Comparison of ENCODE assay signal across 1 cellular context in genomic region chrX:48801281-48802088, GRCh38.
A peak's percentile ranks its signal among the peaks of the same experiment; 100 is the strongest.
TF ChIP-seq lines count a peak whose summit lies in the region.

Gene HDAC6 (plus strand): TSS chrX:48802067. CDS start chrX:48802693, 626 bp downstream.

TF ChIP-seq in GM12878, 131 proteins besides CTCF, POLR2A, EP300 and RAD21 (continued from another document):
- TF ChIP-seq, protein P1, sequence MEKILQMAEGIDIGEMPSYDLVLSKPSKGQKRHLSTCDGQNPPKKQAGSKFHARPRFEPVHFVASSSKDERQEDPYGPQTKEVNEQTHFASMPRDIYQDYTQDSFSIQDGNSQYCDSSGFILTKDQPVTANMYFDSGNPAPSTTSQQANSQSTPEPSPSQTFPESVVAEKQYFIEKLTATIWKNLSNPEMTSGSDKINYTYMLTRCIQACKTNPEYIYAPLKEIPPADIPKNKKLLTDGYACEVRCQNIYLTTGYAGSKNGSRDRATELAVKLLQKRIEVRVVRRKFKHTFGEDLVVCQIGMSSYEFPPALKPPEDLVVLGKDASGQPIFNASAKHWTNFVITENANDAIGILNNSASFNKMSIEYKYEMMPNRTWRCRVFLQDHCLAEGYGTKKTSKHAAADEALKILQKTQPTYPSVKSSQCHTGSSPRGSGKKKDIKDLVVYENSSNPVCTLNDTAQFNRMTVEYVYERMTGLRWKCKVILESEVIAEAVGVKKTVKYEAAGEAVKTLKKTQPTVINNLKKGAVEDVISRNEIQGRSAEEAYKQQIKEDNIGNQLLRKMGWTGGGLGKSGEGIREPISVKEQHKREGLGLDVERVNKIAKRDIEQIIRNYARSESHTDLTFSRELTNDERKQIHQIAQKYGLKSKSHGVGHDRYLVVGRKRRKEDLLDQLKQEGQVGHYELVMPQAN (conservative IDR thresholded peaks at IDR 0.05): peak; percentile 56; the same call in 1 of the 2 replicates
- no peak for TF ChIP-seq SIX5 (IDR thresholded peaks at IDR 0.05; ENCODE audit: low read depth, low read length, severe bottlenecking)
- TF ChIP-seq USF2 (IDR thresholded peaks at IDR 0.05; ENCODE audit: borderline replicate concordance, low read depth, low read length): no peak
- TF ChIP-seq RCOR1 (conservative IDR thresholded peaks at IDR 0.05; ENCODE audit: low read depth, low read length): no peak
- TF ChIP-seq, protein P2, sequence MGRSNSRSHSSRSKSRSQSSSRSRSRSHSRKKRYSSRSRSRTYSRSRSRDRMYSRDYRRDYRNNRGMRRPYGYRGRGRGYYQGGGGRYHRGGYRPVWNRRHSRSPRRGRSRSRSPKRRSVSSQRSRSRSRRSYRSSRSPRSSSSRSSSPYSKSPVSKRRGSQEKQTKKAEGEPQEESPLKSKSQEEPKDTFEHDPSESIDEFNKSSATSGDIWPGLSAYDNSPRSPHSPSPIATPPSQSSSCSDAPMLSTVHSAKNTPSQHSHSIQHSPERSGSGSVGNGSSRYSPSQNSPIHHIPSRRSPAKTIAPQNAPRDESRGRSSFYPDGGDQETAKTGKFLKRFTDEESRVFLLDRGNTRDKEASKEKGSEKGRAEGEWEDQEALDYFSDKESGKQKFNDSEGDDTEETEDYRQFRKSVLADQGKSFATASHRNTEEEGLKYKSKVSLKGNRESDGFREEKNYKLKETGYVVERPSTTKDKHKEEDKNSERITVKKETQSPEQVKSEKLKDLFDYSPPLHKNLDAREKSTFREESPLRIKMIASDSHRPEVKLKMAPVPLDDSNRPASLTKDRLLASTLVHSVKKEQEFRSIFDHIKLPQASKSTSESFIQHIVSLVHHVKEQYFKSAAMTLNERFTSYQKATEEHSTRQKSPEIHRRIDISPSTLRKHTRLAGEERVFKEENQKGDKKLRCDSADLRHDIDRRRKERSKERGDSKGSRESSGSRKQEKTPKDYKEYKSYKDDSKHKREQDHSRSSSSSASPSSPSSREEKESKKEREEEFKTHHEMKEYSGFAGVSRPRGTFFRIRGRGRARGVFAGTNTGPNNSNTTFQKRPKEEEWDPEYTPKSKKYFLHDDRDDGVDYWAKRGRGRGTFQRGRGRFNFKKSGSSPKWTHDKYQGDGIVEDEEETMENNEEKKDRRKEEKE (IDR thresholded peaks at IDR 0.05): no peak
- TF ChIP-seq JUNB (IDR thresholded peaks at IDR 0.05): no peak
- TF ChIP-seq BHLHE40 (IDR thresholded peaks at IDR 0.05; ENCODE audit: borderline replicate concordance in 1 of 2, low read depth in 2 of 2, low read length in 1 of 2): peak; percentile 27 to 85; a peak in 3 of 4 replicates
- peak; percentile 99 for TF ChIP-seq RB1 (IDR thresholded peaks at IDR 0.05; ENCODE audit: borderline replicate concordance)
- no peak for TF ChIP-seq ETV6 (conservative IDR thresholded peaks at IDR 0.05 in 1 of 2, IDR thresholded peaks at IDR 0.05 in 1 of 2; ENCODE audit: borderline replicate concordance in 1 of 2, low read depth in 1 of 2)
- peak; percentile 22; the same call in 1 of the 2 replicates for TF ChIP-seq CBFB (IDR thresholded peaks at IDR 0.05; ENCODE audit: low read depth)
- no peak for TF ChIP-seq NR2C2 (IDR thresholded peaks at IDR 0.05; ENCODE audit: borderline replicate concordance, control insufficient read depth, insufficient read length, low read depth)
- TF ChIP-seq CREB1 (IDR thresholded peaks at IDR 0.05; ENCODE audit: low read depth): peak; percentile 98
- no peak for TF ChIP-seq ZSCAN29 (IDR thresholded peaks at IDR 0.05)
- no peak for TF ChIP-seq YY1 (IDR thresholded peaks at IDR 0.05; ENCODE audit: low read depth, low read length)
- TF ChIP-seq SMAD1 (IDR thresholded peaks at IDR 0.05; ENCODE audit: low read depth, partially characterized antibody): no peak
- no peak for TF ChIP-seq SMARCA5 (IDR thresholded peaks at IDR 0.05)
- TF ChIP-seq PML (IDR thresholded peaks at IDR 0.05; ENCODE audit: low read length): no peak
- no peak for TF ChIP-seq CHD4 (IDR thresholded peaks at IDR 0.05)
- TF ChIP-seq SPI1 (IDR thresholded peaks at IDR 0.05; ENCODE audit: borderline replicate concordance, insufficient read depth, low read depth, low read length): no peak
- TF ChIP-seq POLR2AphosphoS5 (IDR thresholded peaks at IDR 0.05; ENCODE audit: low read length): peak; percentile 65
- TF ChIP-seq STAT1 (conservative IDR thresholded peaks at IDR 0.05): peak; percentile 79; the same call in 1 of the 2 replicates
- peak; percentile 58 for TF ChIP-seq RELA (IDR thresholded peaks at IDR 0.05; ENCODE audit: borderline replicate concordance, partially characterized antibody)
- TF ChIP-seq STAT3 (IDR thresholded peaks at IDR 0.05; ENCODE audit: low read depth, low read length): no peak
- TF ChIP-seq TBL1XR1 (IDR thresholded peaks at IDR 0.05; ENCODE audit: low read depth, low read length): no peak
- TF ChIP-seq TAF1 (IDR thresholded peaks at IDR 0.05; ENCODE audit: borderline replicate concordance, low read depth, low read length): 0 out of 2 replicates have a peak, but pooled peaks have one; percentile 9
- TF ChIP-seq ZNF592 (IDR thresholded peaks at IDR 0.05): no peak
- TF ChIP-seq POU2F2 (IDR thresholded peaks at IDR 0.05; ENCODE audit: borderline replicate concordance, low read depth, low read length): no peak
- no peak for TF ChIP-seq KDM1A (IDR thresholded peaks at IDR 0.05; ENCODE audit: borderline replicate concordance)
- TF ChIP-seq, protein P3, sequence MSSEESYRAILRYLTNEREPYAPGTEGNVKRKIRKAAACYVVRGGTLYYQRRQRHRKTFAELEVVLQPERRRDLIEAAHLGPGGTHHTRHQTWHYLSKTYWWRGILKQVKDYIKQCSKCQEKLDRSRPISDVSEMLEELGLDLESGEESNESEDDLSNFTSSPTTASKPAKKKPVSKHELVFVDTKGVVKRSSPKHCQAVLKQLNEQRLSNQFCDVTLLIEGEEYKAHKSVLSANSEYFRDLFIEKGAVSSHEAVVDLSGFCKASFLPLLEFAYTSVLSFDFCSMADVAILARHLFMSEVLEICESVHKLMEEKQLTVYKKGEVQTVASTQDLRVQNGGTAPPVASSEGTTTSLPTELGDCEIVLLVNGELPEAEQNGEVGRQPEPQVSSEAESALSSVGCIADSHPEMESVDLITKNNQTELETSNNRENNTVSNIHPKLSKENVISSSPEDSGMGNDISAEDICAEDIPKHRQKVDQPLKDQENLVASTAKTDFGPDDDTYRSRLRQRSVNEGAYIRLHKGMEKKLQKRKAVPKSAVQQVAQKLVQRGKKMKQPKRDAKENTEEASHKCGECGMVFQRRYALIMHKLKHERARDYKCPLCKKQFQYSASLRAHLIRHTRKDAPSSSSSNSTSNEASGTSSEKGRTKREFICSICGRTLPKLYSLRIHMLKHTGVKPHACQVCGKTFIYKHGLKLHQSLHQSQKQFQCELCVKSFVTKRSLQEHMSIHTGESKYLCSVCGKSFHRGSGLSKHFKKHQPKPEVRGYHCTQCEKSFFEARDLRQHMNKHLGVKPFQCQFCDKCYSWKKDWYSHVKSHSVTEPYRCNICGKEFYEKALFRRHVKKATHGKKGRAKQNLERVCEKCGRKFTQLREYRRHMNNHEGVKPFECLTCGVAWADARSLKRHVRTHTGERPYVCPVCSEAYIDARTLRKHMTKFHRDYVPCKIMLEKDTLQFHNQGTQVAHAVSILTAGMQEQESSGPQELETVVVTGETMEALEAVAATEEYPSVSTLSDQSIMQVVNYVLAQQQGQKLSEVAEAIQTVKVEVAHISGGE (CRISPR knock-in tag; IDR thresholded peaks at IDR 0.05): no peak
- peak; percentile 52 for TF ChIP-seq HCFC1 (IDR thresholded peaks at IDR 0.05; ENCODE audit: low read length)
- TF ChIP-seq, protein P4, sequence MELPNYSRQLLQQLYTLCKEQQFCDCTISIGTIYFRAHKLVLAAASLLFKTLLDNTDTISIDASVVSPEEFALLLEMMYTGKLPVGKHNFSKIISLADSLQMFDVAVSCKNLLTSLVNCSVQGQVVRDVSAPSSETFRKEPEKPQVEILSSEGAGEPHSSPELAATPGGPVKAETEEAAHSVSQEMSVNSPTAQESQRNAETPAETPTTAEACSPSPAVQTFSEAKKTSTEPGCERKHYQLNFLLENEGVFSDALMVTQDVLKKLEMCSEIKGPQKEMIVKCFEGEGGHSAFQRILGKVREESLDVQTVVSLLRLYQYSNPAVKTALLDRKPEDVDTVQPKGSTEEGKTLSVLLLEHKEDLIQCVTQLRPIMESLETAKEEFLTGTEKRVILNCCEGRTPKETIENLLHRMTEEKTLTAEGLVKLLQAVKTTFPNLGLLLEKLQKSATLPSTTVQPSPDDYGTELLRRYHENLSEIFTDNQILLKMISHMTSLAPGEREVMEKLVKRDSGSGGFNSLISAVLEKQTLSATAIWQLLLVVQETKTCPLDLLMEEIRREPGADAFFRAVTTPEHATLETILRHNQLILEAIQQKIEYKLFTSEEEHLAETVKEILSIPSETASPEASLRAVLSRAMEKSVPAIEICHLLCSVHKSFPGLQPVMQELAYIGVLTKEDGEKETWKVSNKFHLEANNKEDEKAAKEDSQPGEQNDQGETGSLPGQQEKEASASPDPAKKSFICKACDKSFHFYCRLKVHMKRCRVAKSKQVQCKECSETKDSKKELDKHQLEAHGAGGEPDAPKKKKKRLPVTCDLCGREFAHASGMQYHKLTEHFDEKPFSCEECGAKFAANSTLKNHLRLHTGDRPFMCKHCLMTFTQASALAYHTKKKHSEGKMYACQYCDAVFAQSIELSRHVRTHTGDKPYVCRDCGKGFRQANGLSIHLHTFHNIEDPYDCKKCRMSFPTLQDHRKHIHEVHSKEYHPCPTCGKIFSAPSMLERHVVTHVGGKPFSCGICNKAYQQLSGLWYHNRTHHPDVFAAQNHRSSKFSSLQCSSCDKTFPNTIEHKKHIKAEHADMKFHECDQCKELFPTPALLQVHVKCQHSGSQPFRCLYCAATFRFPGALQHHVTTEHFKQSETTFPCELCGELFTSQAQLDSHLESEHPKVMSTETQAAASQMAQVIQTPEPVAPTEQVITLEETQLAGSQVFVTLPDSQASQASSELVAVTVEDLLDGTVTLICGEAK (IDR thresholded peaks at IDR 0.05; ENCODE audit: borderline replicate concordance): peak; percentile 24; the same call in 1 of the 2 replicates
- TF ChIP-seq ZNF622 (IDR thresholded peaks at IDR 0.05): no peak
- TF ChIP-seq PKNOX1 (IDR thresholded peaks at IDR 0.05): no peak
- no peak for TF ChIP-seq ESRRA (IDR thresholded peaks at IDR 0.05; ENCODE audit: low read length)
- 0 out of 2 replicates have a peak, but pooled peaks have one; percentile 26 for TF ChIP-seq NR2F1 (conservative IDR thresholded peaks at IDR 0.05)
- TF ChIP-seq YBX1 (IDR thresholded peaks at IDR 0.05): no peak
- TF ChIP-seq IKZF1 (conservative IDR thresholded peaks at IDR 0.05): peak; percentile 79
- no peak for TF ChIP-seq FOXM1 (IDR thresholded peaks at IDR 0.05; ENCODE audit: low read depth, low read length)
- TF ChIP-seq TCF3 (IDR thresholded peaks at IDR 0.05; ENCODE audit: borderline replicate concordance, insufficient read depth, low read depth, low read length): peak; percentile 89
- peak; percentile 97 for TF ChIP-seq RELB (IDR thresholded peaks at IDR 0.05; ENCODE audit: low read depth)
- no peak for TF ChIP-seq RBBP5 (conservative IDR thresholded peaks at IDR 0.05)
